In the genomic region with DNA sequence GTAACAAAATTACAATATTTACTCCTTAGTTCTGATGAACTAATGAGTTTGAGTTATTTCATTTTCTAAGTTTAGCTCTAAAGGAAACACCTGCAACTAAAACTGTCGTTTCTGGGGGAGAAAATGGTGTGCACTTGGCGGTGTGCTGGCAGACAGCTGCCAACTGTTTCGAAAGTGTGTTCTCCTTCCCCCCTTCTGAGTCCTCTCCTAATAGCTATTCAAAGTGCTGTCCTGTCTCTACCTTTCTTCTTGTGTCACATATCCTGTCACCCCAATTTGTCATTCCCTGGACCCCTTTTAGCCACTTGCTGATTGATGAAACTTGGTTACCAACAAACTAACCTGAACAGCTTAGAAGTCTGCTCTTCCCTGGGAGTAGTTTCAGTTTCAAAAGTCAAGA, we compare ENCODE assay signal across 8 cellular contexts. TPM values are rescaled to one million over a fixed set of nuclear protein-coding genes. Genes with fewer than 3 reads are reported as not detected.
DNase-seq lines count a peak whose midpoint lies in the region; ATAC-seq and TF ChIP-seq lines count a peak whose summit lies in the region.

No MANE protein-coding gene starts in this region.

- TF ChIP-seq CTCF in activated CD8-positive, alpha-beta T cell treated with anti-CD3 and anti-CD28 coated beads for 36 hours (IDR thresholded peaks at IDR 0.05), result no peak

- H3K4me3 Mint-ChIP-seq in activated naive CD4-positive, alpha-beta T cell treated with anti-CD3 and anti-CD28 coated beads, Interleukin-2, amount 50 U/mL, for 24 hours, result peak overlapping the region; percentile 85
- peak overlapping the region; percentile 75 for H3K4me3 Mint-ChIP-seq in activated CD8-positive, alpha-beta T cell treated with anti-CD3 and anti-CD28 coated beads for 36 hours

- H3K27me3 ChIP-seq in thymus (ENCODE audit: control insufficient read depth, insufficient read depth), result no peaks in the 10 kb centered on the region

- H3K27me3 Mint-ChIP-seq in activated naive CD4-positive, alpha-beta T cell treated with anti-CD3 and anti-CD28 coated beads, Interleukin-2, amount 50 U/mL, for 24 hours, result no peaks in the 10 kb centered on the region
- H3K27me3 Mint-ChIP-seq in activated CD8-positive, alpha-beta T cell treated with anti-CD3 and anti-CD28 coated beads for 36 hours, result no peaks in the 10 kb centered on the region

- CTCF ChIA-PET in activated CD8-positive, alpha-beta T cell treated with anti-CD3 and anti-CD28 coated beads for 36 hours (lab: Charles Lee), result interaction anchor here (0.7 to 9.6 kb wide), 6 partner anchors 9 to 284 kb away, joined by 3 to 82 read pairs (median 4); a partner anchor contains a TSS

- 3% methylated on average over 3 of the region's 3 CpGs for WGBS in thymus

- no peaks in the 10 kb centered on the region for H3K36me3 Mint-ChIP-seq in activated naive CD4-positive, alpha-beta T cell treated with anti-CD3 and anti-CD28 coated beads, Interleukin-2, amount 50 U/mL, for 24 hours
- peaks cover under 1% of the 10 kb centered on the region for H3K36me3 Mint-ChIP-seq in activated CD8-positive, alpha-beta T cell treated with anti-CD3 and anti-CD28 coated beads for 36 hours (ENCODE audit: low read depth)

- no peaks in the 10 kb centered on the region for H3K9me3 ChIP-seq in thymus (ENCODE audit: control insufficient read depth)

- no peaks in the 10 kb centered on the region for H3K9me3 Mint-ChIP-seq in activated naive CD4-positive, alpha-beta T cell treated with anti-CD3 and anti-CD28 coated beads, Interleukin-2, amount 50 U/mL, for 24 hours
- no peaks in the 10 kb centered on the region for H3K9me3 Mint-ChIP-seq in activated CD8-positive, alpha-beta T cell treated with anti-CD3 and anti-CD28 coated beads for 36 hours

- POLR2A ChIA-PET in activated CD8-positive, alpha-beta T cell treated with anti-CD3 and anti-CD28 coated beads for 36 hours (lab: Charles Lee), result interaction anchor here (1.2 to 1.9 kb wide), 4 partner anchors 8 to 18 kb away, joined by 3 to 6 read pairs (median 4); no protein-coding TSS in a partner anchor

- H3K4me3 ChIP-seq in thymus (ENCODE audit: low read length), result peak overlapping the region; percentile 44

- peak overlapping the region; percentile 78 for H3K27ac ChIP-seq in thymus (ENCODE audit: low read depth)

- H3K4me1 Mint-ChIP-seq in activated naive CD4-positive, alpha-beta T cell treated with anti-CD3 and anti-CD28 coated beads, Interleukin-2, amount 50 U/mL, for 24 hours, result peaks cover 64% of the 10 kb centered on the region
- peaks cover 55% of the 10 kb centered on the region for H3K4me1 Mint-ChIP-seq in activated CD8-positive, alpha-beta T cell treated with anti-CD3 and anti-CD28 coated beads for 36 hours (ENCODE audit: low read depth)

- DNase-seq in activated naive CD4-positive, alpha-beta T cell (lab: John Stamatoyannopoulos, UW), result no peak
- peak; percentile 24 for DNase-seq in activated CD8-positive, alpha-beta T cell treated with anti-CD3 and anti-CD28 coated beads for 36 hours
- no peak for DNase-seq in hippocampal formation (lab: John Stamatoyannopoulos, UW)
- DNase-seq in NCI-H1048 (lab: John Stamatoyannopoulos, UW), result no peak
- DNase-seq in GM03348 (ENCODE audit: low spot score), result no peak

- H3K4me1 ChIP-seq in thymus (ENCODE audit: control insufficient read depth, insufficient read depth, low read length), result peaks cover 25% of the 10 kb centered on the region

- ATAC-seq in HG03060 (IDR thresholded peaks at IDR 0.05; ENCODE audit: low read depth, unreplicated experiment), result peak; percentile 34
- ATAC-seq in activated CD8-positive, alpha-beta T cell treated with anti-CD3 and anti-CD28 coated beads for 36 hours, result no peak

- intact Hi-C loops in activated CD8-positive, alpha-beta T cell treated with anti-CD3 and anti-CD28 coated beads for 36 hours (cut with micrococcal nuclease), result loop anchor here (10.0 kb wide), 1 partner anchor 273 kb away; a partner anchor contains a TSS

- H3K27ac Mint-ChIP-seq in activated naive CD4-positive, alpha-beta T cell treated with anti-CD3 and anti-CD28 coated beads, Interleukin-2, amount 50 U/mL, for 24 hours, result peak overlapping the region; percentile 71
- H3K27ac Mint-ChIP-seq in activated CD8-positive, alpha-beta T cell treated with anti-CD3 and anti-CD28 coated beads for 36 hours, result peak overlapping the region; percentile 94

- no peaks in the 10 kb centered on the region for H3K36me3 ChIP-seq in thymus (ENCODE audit: control insufficient read depth, insufficient read depth)

RNA-seq across cellular contexts. Expression of a gene that starts 4.9 kb away (rescaled TPM):
- 10 to 100 TPM; 23.2 to 24.6 TPM for total RNA-seq in activated CD8-positive, alpha-beta T cell treated with anti-CD3 and anti-CD28 coated beads for 36 hours
- polyA plus RNA-seq in thymus, result 41.2 TPM

RNA-seq across cellular contexts. Expression of a gene that starts 42.3 kb away (rescaled TPM):
- under 1 TPM; 0.20 to 0.40 TPM for total RNA-seq in activated CD8-positive, alpha-beta T cell treated with anti-CD3 and anti-CD28 coated beads for 36 hours
- polyA plus RNA-seq in thymus, result 0.78 TPM

RNA-seq across cellular contexts. Expression of a gene that starts 54.7 kb away (rescaled TPM):
- total RNA-seq in activated CD8-positive, alpha-beta T cell treated with anti-CD3 and anti-CD28 coated beads for 36 hours, result 10 to 100 TPM; 19.7 to 22.1 TPM
- polyA plus RNA-seq in thymus, result 13.0 TPM
